ENCODE assay signal across 26 cellular contexts in the genomic region with DNA sequence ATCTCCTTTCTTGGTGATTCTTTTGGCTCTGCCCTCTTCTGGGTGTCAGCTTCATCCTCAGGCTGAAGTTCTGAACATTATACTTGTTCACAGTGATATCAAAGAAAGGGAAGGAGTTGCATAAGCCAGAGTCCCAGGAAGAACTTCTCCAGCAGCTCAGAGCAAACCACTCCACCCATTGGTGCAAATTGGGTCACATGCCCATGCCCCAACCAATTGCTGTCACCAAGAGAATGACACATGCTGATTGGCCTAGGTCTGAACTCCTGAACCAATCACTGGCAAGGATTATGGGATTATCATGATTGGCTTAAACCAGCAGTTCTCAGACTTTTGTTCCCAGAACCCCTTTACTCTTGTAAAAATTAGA.
A peak's percentile ranks its signal among the peaks of the same experiment; 100 is the strongest.
DNase-seq lines count a peak whose midpoint lies in the region; ATAC-seq and TF ChIP-seq lines count a peak whose summit lies in the region.
"Had no signal": no experiment of that assay in that cellular context is flagged by ENCODE, and none has a peak within 500 bp of the region (broad histone marks: within the 10 kb centered on the region; RNA-seq: fewer than 3 reads in every experiment).

No MANE protein-coding gene starts in this region.

- peaks cover 15% of the 10 kb centered on the region for H4K20me1 ChIP-seq in DND-41 (ENCODE audit: insufficient read depth, low read length)
- no peaks in the 10 kb centered on the region for H4K20me1 ChIP-seq in fibroblast of lung (ENCODE audit: control insufficient read depth, extremely low read depth, insufficient read depth, low read length)

- H3K9ac ChIP-seq in DND-41 (ENCODE audit: low read depth, low read length) = no peak overlapping the region
- H3K9ac ChIP-seq in fibroblast of lung (ENCODE audit: insufficient read depth, low read length) = no peak overlapping the region

- H3K4me3 ChIP-seq in DND-41 (ENCODE audit: low read depth in 1 of 2, low read length in 2 of 2) (no peak overlapping the region), fibroblast of lung (replicated peaks in 1 of 4; ENCODE audit: control extremely low read depth in 1 of 4, insufficient read depth in 1 of 4, low read depth in 3 of 4, low read length in 4 of 4) (no peak overlapping the region)
- H3K4me3 ChIP-seq: skin epidermis, thoracic aorta had no signal

- no peak overlapping the region for H3K4me3 Mint-ChIP-seq in activated T-cell treated with anti-CD3 and anti-CD28 coated beads, Interleukin-2, amount 50 U/mL, for 24 hours
- H3K4me3 Mint-ChIP-seq: activated T-cell treated with anti-CD3 and anti-CD28 coated beads, Interleukin-2, amount 50 U/mL, for 4 hours; B cell; nephron progenitor cell; T-helper 2 cell treated with Interferon-gamma antibody and Interleukin-4, amounts not matched to agents 5 μg/mL and 100 μg/mL, for 36 hours had no signal

- H3K36me3 Mint-ChIP-seq in activated T-cell treated with anti-CD3 and anti-CD28 coated beads, Interleukin-2, amount 50 U/mL, for 24 hours (ENCODE audit: low read depth) = no peaks in the 10 kb centered on the region

- H2AFZ ChIP-seq in DND-41 (ENCODE audit: low read depth, low read length) = no peak overlapping the region
- H2AFZ ChIP-seq in fibroblast of lung (ENCODE audit: low read length) = no peak overlapping the region

- TF ChIP-seq CTCF in DND-41 (IDR thresholded peaks at IDR 0.05; ENCODE audit: borderline replicate concordance, extremely low read depth, low read length, poor library complexity, severe bottlenecking) = no peak
- no peak for TF ChIP-seq CTCF in fibroblast of lung (conservative IDR thresholded peaks at IDR 0.05 in 1 of 2, IDR thresholded peaks at IDR 0.05 in 1 of 2; ENCODE audit: low read depth in 1 of 2, low read length in 2 of 2)

- H3K4me2 ChIP-seq in DND-41 (ENCODE audit: insufficient read depth, low read length) = no peak overlapping the region
- H3K4me2 ChIP-seq in fibroblast of lung (ENCODE audit: extremely low read depth, insufficient read depth, low read length) = no peak overlapping the region

- no peaks in the 10 kb centered on the region for H3K9me3 Mint-ChIP-seq in activated T-cell treated with anti-CD3 and anti-CD28 coated beads, Interleukin-2, amount 50 U/mL, for 24 hours
- H3K9me3 Mint-ChIP-seq: activated T-cell treated with anti-CD3 and anti-CD28 coated beads, Interleukin-2, amount 50 U/mL, for 4 hours; nephron progenitor cell; T-helper 2 cell treated with Interferon-gamma antibody and Interleukin-4, amounts not matched to agents 5 μg/mL and 100 μg/mL, for 36 hours had no signal

- POLR2A ChIA-PET in HEK293T (lab: Yijun Ruan, JAX) = no interaction called here

- DNase-seq in DND-41 = peak; percentile 26
- DNase-seq in HEK293T (ENCODE audit: extremely low spot score) = peak; percentile 21
- peak; percentile 11 to 25 for DNase-seq in fibroblast of lung (ENCODE audit: low read depth in 2 of 2)
- DNase-seq in activated T-cell treated with anti-CD3 and anti-CD28 coated beads, Interleukin-2, amount 50 U/mL, for 24 hours = no peak
- no peak for DNase-seq in NCI-H526 (lab: John Stamatoyannopoulos, UW)
- no peak for DNase-seq in NCI-H69 (lab: John Stamatoyannopoulos, UW)
- DNase-seq: activated T-cell treated with anti-CD3 and anti-CD28 coated beads, Interleukin-2, amount 50 U/mL, for 4 hours; Calu3; caudate nucleus; effector CD8-positive, alpha-beta T cell; GDM1; GOT3; hypothalamus; KG1; kidney glomerular epithelial cell; NCI-H1436; NCI-H345; nephron progenitor cell; SHP77; stimulated activated CD4-positive, alpha-beta T cell treated with anti-CD3 and anti-CD28 coated beads, Interleukin-4, amount 100 ng/mL, for 4 hours; stimulated activated CD8-positive, alpha-beta memory T cell treated with anti-CD3 and anti-CD28 coated beads, Interleukin-4, amount 100 ng/mL, for 48 hours had no signal

- CTCF ChIA-PET in HEK293T (lab: Yijun Ruan, JAX) = no interaction called here

- no peak overlapping the region for H3K27ac Mint-ChIP-seq in activated T-cell treated with anti-CD3 and anti-CD28 coated beads, Interleukin-2, amount 50 U/mL, for 24 hours
- H3K27ac Mint-ChIP-seq: B cell; nephron progenitor cell; T-helper 2 cell treated with Interferon-gamma antibody and Interleukin-4, amounts not matched to agents 5 μg/mL and 100 μg/mL, for 36 hours had no signal

- ATAC-seq in DND-41 (ENCODE audit: insufficient read depth, low read depth) (peak; percentile 66), SK-N-SH treated with all-trans-retinoic acid at 6 μM for 48 hours (peak; percentile 42; the same call in 1 of the 3 replicates)
- ATAC-seq: activated T-cell treated with anti-CD3 and anti-CD28 coated beads, Interleukin-2, amount 50 U/mL, for 4 hours had no signal

- H3K36me3 ChIP-seq in DND-41 (ENCODE audit: insufficient read depth, low read length) (no peaks in the 10 kb centered on the region), fibroblast of lung (ENCODE audit: control insufficient read depth, insufficient read depth, low read length) (no peaks in the 10 kb centered on the region)
- H3K36me3 ChIP-seq: thoracic aorta had no signal

- H3K27me3 Mint-ChIP-seq in activated T-cell treated with anti-CD3 and anti-CD28 coated beads, Interleukin-2, amount 50 U/mL, for 24 hours = peaks cover 33% of the 10 kb centered on the region

- no peak overlapping the region for H3K27ac ChIP-seq in DND-41 (ENCODE audit: low read length)
- no peak overlapping the region for H3K27ac ChIP-seq in fibroblast of lung (ENCODE audit: insufficient read depth, low read length)
- H3K27ac ChIP-seq: skin epidermis, thoracic aorta had no signal

- no peaks in the 10 kb centered on the region for H3K4me1 Mint-ChIP-seq in activated T-cell treated with anti-CD3 and anti-CD28 coated beads, Interleukin-2, amount 50 U/mL, for 24 hours (ENCODE audit: low read depth)
- H3K4me1 Mint-ChIP-seq: B cell had no signal

- H3K4me1 ChIP-seq in DND-41 (ENCODE audit: insufficient read depth, low read length) (no peaks in the 10 kb centered on the region), fibroblast of lung (ENCODE audit: control insufficient read depth, extremely low read depth, insufficient read depth, low read length) (no peaks in the 10 kb centered on the region)

- no peaks in the 10 kb centered on the region for H3K27me3 ChIP-seq in DND-41 (ENCODE audit: insufficient read depth, low read length, poor library complexity)
- no peaks in the 10 kb centered on the region for H3K27me3 ChIP-seq in fibroblast of lung (ENCODE audit: control insufficient read depth, insufficient read depth, low read length)

- no peaks in the 10 kb centered on the region for H3K79me2 ChIP-seq in DND-41 (ENCODE audit: insufficient read depth, low read length)
- no peaks in the 10 kb centered on the region for H3K79me2 ChIP-seq in fibroblast of lung (ENCODE audit: control insufficient read depth, insufficient read depth, low read length)

- H3K9me3 ChIP-seq in DND-41 (ENCODE audit: insufficient read depth, low read length, severe bottlenecking) (no peaks in the 10 kb centered on the region), fibroblast of lung (ENCODE audit: control insufficient read depth, insufficient read depth, low read depth, low read length) (no peaks in the 10 kb centered on the region)
- H3K9me3 ChIP-seq: thoracic aorta had no signal

TF ChIP-seq in HEK293T, 16 proteins besides CTCF, POLR2A, EP300 and RAD21 (continues in another document):
- TF ChIP-seq ELF4 (IDR thresholded peaks at IDR 0.05) = no peak
- no peak for TF ChIP-seq FOXM1 (IDR thresholded peaks at IDR 0.05; ENCODE audit: borderline replicate concordance)
- no peak for TF ChIP-seq LEF1 (IDR thresholded peaks at IDR 0.05; ENCODE audit: borderline replicate concordance)
- TF ChIP-seq FOXK2 (IDR thresholded peaks at IDR 0.05) = no peak
- TF ChIP-seq FOXA1 (IDR thresholded peaks at IDR 0.05) = no peak
- TF ChIP-seq BHLHE40 (IDR thresholded peaks at IDR 0.05; ENCODE audit: borderline replicate concordance) = no peak
- TF ChIP-seq NFRKB (IDR thresholded peaks at IDR 0.05) = no peak
- TF ChIP-seq SP1 (IDR thresholded peaks at IDR 0.05) = no peak
- TF ChIP-seq ZNF384 (IDR thresholded peaks at IDR 0.05) = no peak
- TF ChIP-seq, protein P1, sequence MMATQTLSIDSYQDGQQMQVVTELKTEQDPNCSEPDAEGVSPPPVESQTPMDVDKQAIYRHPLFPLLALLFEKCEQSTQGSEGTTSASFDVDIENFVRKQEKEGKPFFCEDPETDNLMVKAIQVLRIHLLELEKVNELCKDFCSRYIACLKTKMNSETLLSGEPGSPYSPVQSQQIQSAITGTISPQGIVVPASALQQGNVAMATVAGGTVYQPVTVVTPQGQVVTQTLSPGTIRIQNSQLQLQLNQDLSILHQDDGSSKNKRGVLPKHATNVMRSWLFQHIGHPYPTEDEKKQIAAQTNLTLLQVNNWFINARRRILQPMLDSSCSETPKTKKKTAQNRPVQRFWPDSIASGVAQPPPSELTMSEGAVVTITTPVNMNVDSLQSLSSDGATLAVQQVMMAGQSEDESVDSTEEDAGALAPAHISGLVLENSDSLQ (IDR thresholded peaks at IDR 0.05) = no peak
- no peak for TF ChIP-seq SUZ12 (IDR thresholded peaks at IDR 0.05)
- TF ChIP-seq CTBP1 (IDR thresholded peaks at IDR 0.05; ENCODE audit: borderline replicate concordance) = no peak
- no peak for TF ChIP-seq TARDBP (IDR thresholded peaks at IDR 0.05)

TF ChIP-seq in SK-N-SH treated with all-trans-retinoic acid at 6 μM for 48 hours, 23 proteins besides CTCF, POLR2A, EP300 and RAD21 (continues in another document):
- TF ChIP-seq ZNF8 (CRISPR knock-in tag; IDR thresholded peaks at IDR 0.05) = no peak
- no peak for TF ChIP-seq BACH2 (CRISPR knock-in tag; IDR thresholded peaks at IDR 0.05; ENCODE audit: borderline replicate concordance)
- no peak for TF ChIP-seq ZFP30 (CRISPR knock-in tag; IDR thresholded peaks at IDR 0.05)
- TF ChIP-seq ZNF565 (CRISPR knock-in tag; conservative IDR thresholded peaks at IDR 0.05; ENCODE audit: low read depth) = no peak
- TF ChIP-seq ZFP3 (CRISPR knock-in tag; IDR thresholded peaks at IDR 0.05) = no peak
- TF ChIP-seq, protein P2, sequence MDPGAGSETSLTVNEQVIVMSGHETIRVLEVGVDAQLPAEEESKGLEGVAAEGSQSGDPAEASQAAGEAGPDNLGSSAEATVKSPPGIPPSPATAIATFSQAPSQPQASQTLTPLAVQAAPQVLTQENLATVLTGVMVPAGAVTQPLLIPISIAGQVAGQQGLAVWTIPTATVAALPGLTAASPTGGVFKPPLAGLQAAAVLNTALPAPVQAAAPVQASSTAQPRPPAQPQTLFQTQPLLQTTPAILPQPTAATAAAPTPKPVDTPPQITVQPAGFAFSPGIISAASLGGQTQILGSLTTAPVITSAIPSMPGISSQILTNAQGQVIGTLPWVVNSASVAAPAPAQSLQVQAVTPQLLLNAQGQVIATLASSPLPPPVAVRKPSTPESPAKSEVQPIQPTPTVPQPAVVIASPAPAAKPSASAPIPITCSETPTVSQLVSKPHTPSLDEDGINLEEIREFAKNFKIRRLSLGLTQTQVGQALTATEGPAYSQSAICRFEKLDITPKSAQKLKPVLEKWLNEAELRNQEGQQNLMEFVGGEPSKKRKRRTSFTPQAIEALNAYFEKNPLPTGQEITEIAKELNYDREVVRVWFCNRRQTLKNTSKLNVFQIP (CRISPR knock-in tag; IDR thresholded peaks at IDR 0.05; ENCODE audit: borderline replicate concordance, low read depth) = no peak
- TF ChIP-seq OSR1 (CRISPR knock-in tag; IDR thresholded peaks at IDR 0.05) = no peak
- no peak for TF ChIP-seq PPARA (CRISPR knock-in tag; IDR thresholded peaks at IDR 0.05; ENCODE audit: borderline replicate concordance)
- no peak for TF ChIP-seq ISL1 (CRISPR knock-in tag; IDR thresholded peaks at IDR 0.05)
- TF ChIP-seq CSDC2 (CRISPR knock-in tag; IDR thresholded peaks at IDR 0.05) = no peak

Comparison
In these comparisons a context has a peak if more than half of its experiments do, and no peak if none do; other contexts are left out.
1. DNase-seq: peak in DND-41 (single experiment), HEK293T (single experiment) and fibroblast of lung (2 of 2); none in activated T-cell treated with anti-CD3 and anti-CD28 coated beads, Interleukin-2, amount 50 U/mL, for 24 hours (single experiment), NCI-H526 (0 of 2) and NCI-H69 (single experiment).